In the genomic region with DNA sequence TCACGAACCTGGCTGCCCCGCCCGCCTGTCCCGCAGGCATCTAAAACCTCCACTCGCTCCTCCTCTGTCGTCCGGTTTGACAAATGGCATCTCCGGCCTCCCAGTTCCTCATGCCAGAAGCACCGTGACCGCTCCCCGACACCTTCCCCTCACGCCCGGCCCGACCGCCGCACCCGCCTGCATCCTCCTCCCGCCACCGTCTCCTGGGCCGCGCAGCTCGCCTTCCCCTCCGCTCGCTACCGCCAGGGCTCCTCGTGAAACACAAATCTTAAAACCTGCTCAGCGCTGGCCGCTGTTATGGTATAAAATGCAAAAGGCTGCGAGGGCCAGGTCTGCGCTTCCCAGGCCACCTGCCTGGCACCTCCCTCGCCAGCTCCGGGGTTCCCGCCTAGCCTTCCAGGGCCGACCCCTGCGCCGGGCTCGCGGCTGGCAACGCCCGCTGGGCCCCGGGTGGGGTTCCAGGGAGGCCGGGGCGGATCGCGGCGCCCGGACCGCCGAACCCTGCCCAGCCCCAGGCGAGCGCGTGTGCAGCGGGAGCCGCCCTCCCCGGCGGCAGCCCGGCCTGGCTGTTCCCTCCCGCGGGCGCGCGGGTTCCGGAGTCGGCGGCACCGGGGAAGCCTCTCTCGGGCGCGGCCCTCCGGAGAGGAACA, we compare ENCODE assay signal across 8 cellular contexts. TPM values are rescaled to one million over a fixed set of nuclear protein-coding genes. Genes with fewer than 3 reads are reported as not detected.
DNase-seq lines count a peak whose midpoint lies in the region; FAIRE-seq and TF ChIP-seq lines count a peak whose summit lies in the region.

No MANE protein-coding gene starts in this region.

- no peak for FAIRE-seq in H54 (lab: Jason Lieb, UNC)

- no peaks in the 10 kb centered on the region for H3K27me3 ChIP-seq in brain microvascular endothelial cell (replicated peaks)
- H3K27me3 ChIP-seq in kidney epithelial cell (ENCODE audit: control insufficient read depth, insufficient read depth, low read length) = no peaks in the 10 kb centered on the region

- TF ChIP-seq POLR2A in H54 (IDR thresholded peaks at IDR 0.05; ENCODE audit: low read depth, low read length) = no peak

- H3K36me3 ChIP-seq in brain microvascular endothelial cell (replicated peaks) (peaks cover 33% of the 10 kb centered on the region), kidney epithelial cell (ENCODE audit: control insufficient read depth, insufficient read depth, low read length) (no peaks in the 10 kb centered on the region)

- in situ Hi-C loops in brain microvascular endothelial cell (cut with HindIII; ENCODE audit: low pct_ligation_motif_present, low sequenced_read_pairs) = no loop called here

- TF ChIP-seq CTCF in brain microvascular endothelial cell (IDR thresholded peaks at IDR 0.05; ENCODE audit: low read depth, low read length, missing control alignments) (peak; percentile 48), kidney epithelial cell (IDR thresholded peaks at IDR 0.05; ENCODE audit: insufficient read depth, low read length, poor library complexity, severe bottlenecking) (no peak)

- DNase-seq in ELF-1 (ENCODE audit: low read depth, low spot score) = peak; percentile 46
- DNase-seq in H54 (ENCODE audit: insufficient read length, low spot score) = peak; percentile 51
- peak; percentile 73 for DNase-seq in NCI-H69 (lab: John Stamatoyannopoulos, UW)
- no peak for DNase-seq in brain microvascular endothelial cell
- no peak for DNase-seq in kidney epithelial cell (ENCODE audit: low read depth)
- DNase-seq in stimulated activated naive CD4-positive, alpha-beta T cell treated with Interleukin-2 at 50 U/mL for 16 hours (lab: John Stamatoyannopoulos, UW) = peak; percentile 30
- DNase-seq in dedifferentiated amniotic fluid mesenchymal stem cell (ENCODE audit: extremely low spot score) = no peak
- DNase-seq in GOT3 (lab: John Stamatoyannopoulos, UW) = no peak

- peak overlapping the region; percentile 72 for H3K27ac ChIP-seq in brain microvascular endothelial cell

- H3K4me3 ChIP-seq in brain microvascular endothelial cell (ENCODE audit: low read depth, low read length) = peak overlapping the region; percentile 75
- peak overlapping the region; percentile 56 for H3K4me3 ChIP-seq in kidney epithelial cell (ENCODE audit: low read depth, low read length)

RNA-seq across cellular contexts. Expression of a gene that starts 0.5 kb away (rescaled TPM):
- 60.6 and 78.2 TPM in 2 replicates for total RNA-seq in kidney epithelial cell

RNA-seq across cellular contexts. Expression of a gene that starts 0.9 kb away (rescaled TPM):
- total RNA-seq in kidney epithelial cell = 145 and 187 TPM in 2 replicates

RNA-seq across cellular contexts. Expression of a gene that starts 8.9 kb away (rescaled TPM):
- total RNA-seq in kidney epithelial cell = 94.9 and 108 TPM in 2 replicates

RNA-seq across cellular contexts. Expression of a gene that starts 9.3 kb away (rescaled TPM):
- 6.8 and 13.6 TPM in 2 replicates for total RNA-seq in kidney epithelial cell

RNA-seq across cellular contexts. Expression of a gene that starts 10.5 kb away (rescaled TPM):
- total RNA-seq in kidney epithelial cell = 44.9 and 45.3 TPM in 2 replicates

Comparison
In these comparisons a context has a peak if more than half of its experiments do, and no peak if none do; other contexts are left out.
1. DNase-seq: peak in ELF-1 (single experiment), H54 (single experiment), NCI-H69 (single experiment) and stimulated activated naive CD4-positive, alpha-beta T cell treated with Interleukin-2 at 50 U/mL for 16 hours (single experiment); none in brain microvascular endothelial cell (single experiment), kidney epithelial cell (single experiment), dedifferentiated amniotic fluid mesenchymal stem cell (single experiment) and GOT3 (single experiment).